ENCODE assay signal across 8 cellular contexts in genomic region chr18:23237524-23238151, GRCh38.
DNase-seq lines count a peak whose midpoint lies in the region; ATAC-seq and TF ChIP-seq lines count a peak whose summit lies in the region.

No MANE protein-coding gene starts in this region.

- intact Hi-C loops in vagina (cut with DNase I) = loop anchor here (10.0 kb wide), 1 partner anchor 103 kb away; the partner anchor contains the start of gene CABLES1

- peak; percentile 22 for TF ChIP-seq CTCF in foreskin fibroblast (IDR thresholded peaks at IDR 0.05; ENCODE audit: low read depth, low read length)
- peak; percentile 58 for TF ChIP-seq CTCF in osteoblast (IDR thresholded peaks at IDR 0.05; ENCODE audit: extremely low read depth, low read depth, low read length)
- no peak for TF ChIP-seq CTCF in vagina (IDR thresholded peaks at IDR 0.05)

- H3K36me3 ChIP-seq in osteoblast (ENCODE audit: insufficient read depth, low read length) (peaks cover 10% of the 10 kb centered on the region), vagina (no peaks in the 10 kb centered on the region)

- no peaks in the 10 kb centered on the region for H3K27me3 ChIP-seq in osteoblast (ENCODE audit: insufficient read depth, low read length)
- H3K27me3 ChIP-seq in vagina = no peaks in the 10 kb centered on the region

- H3K4me3 ChIP-seq in foreskin fibroblast (ENCODE audit: low read depth in 1 of 2, low read length in 2 of 2) (no peak overlapping the region), osteoblast (ENCODE audit: insufficient read depth, low read length) (peak overlapping the region; percentile 58), vagina (peak overlapping the region; percentile 32 to 48)

- ATAC-seq in GM19328 (IDR thresholded peaks at IDR 0.05; ENCODE audit: unreplicated experiment) = peak; percentile 59
- peak; percentile 38 for ATAC-seq in HG03439 (IDR thresholded peaks at IDR 0.05; ENCODE audit: unreplicated experiment)

- H3K27ac ChIP-seq in osteoblast (ENCODE audit: low read depth, low read length) (peak overlapping the region; percentile 87), vagina (peak overlapping the region; percentile 89)

- no peaks in the 10 kb centered on the region for H4K20me1 ChIP-seq in osteoblast (ENCODE audit: insufficient read depth, low read length)

- H3K79me2 ChIP-seq in osteoblast (ENCODE audit: insufficient read depth, low read length) = no peaks in the 10 kb centered on the region

- H3K4me1 ChIP-seq in osteoblast (ENCODE audit: insufficient read depth, low read length) = peaks cover 22% of the 10 kb centered on the region
- peaks cover 30% of the 10 kb centered on the region for H3K4me1 ChIP-seq in vagina

- H2AFZ ChIP-seq in osteoblast (ENCODE audit: low read length) = peak overlapping the region; percentile 1

- TF ChIP-seq POLR2A in vagina (IDR thresholded peaks at IDR 0.05) = no peak

- DNase-seq in AG20443 (ENCODE audit: low spot score) = peak; percentile 73
- peak; percentile 44 for DNase-seq in activated T-cell treated with anti-CD3 and anti-CD28 coated beads, Interleukin-2, amount 50 U/mL, for 1 hour
- DNase-seq in foreskin fibroblast = peak in 1 of 2 donors; percentile 62
- DNase-seq in osteoblast (ENCODE audit: insufficient read length, low spot score, missing footprints) = peak; percentile 94
- no peak for DNase-seq in vagina (ENCODE audit: extremely low spot score in 2 of 2)
- DNase-seq in cerebellar nuclear complex (lab: John Stamatoyannopoulos, UW) = no peak

- peak overlapping the region; percentile 62 for H3K4me2 ChIP-seq in osteoblast (ENCODE audit: insufficient read depth, low read length)

- no peaks in the 10 kb centered on the region for H3K9me3 ChIP-seq in osteoblast (ENCODE audit: low read depth, low read length)
- no peaks in the 10 kb centered on the region for H3K9me3 ChIP-seq in vagina

Comparison
In these comparisons a context has a peak if more than half of its experiments do, and no peak if none do; other contexts are left out.
1. DNase-seq: peak in AG20443 (single experiment), activated T-cell treated with anti-CD3 and anti-CD28 coated beads, Interleukin-2, amount 50 U/mL, for 1 hour (single experiment) and osteoblast (single experiment); none in vagina (0 of 2) and cerebellar nuclear complex (0 of 2).
2. H3K4me3 ChIP-seq: peak in osteoblast (single experiment) and vagina (2 of 2); none in foreskin fibroblast (0 of 2).
3. CTCF ChIP-seq: peak in foreskin fibroblast (single experiment) and osteoblast (single experiment); none in vagina (0 of 3).